Comparison of ENCODE assay signal across 30 cellular contexts in genomic region chr15:33048255-33048654, GRCh38.
DNase-seq lines count a peak whose midpoint lies in the region; ATAC-seq and TF ChIP-seq lines count a peak whose summit lies in the region.
"Had no signal": no experiment of that assay in that cellular context is flagged by ENCODE, and none has a peak within 500 bp of the region (broad histone marks: within the 10 kb centered on the region; RNA-seq: fewer than 3 reads in every experiment).

No MANE protein-coding gene starts in this region.

- POLR2A ChIA-PET in PC-9 (lab: Charles Lee; ENCODE audit: unreplicated experiment), result no interaction called here

- no peaks in the 10 kb centered on the region for H4K20me1 ChIP-seq in PC-9 (ENCODE audit: insufficient read depth)

- no peak for ATAC-seq in HG03460 (IDR thresholded peaks at IDR 0.05; ENCODE audit: unreplicated experiment)
- no peak for ATAC-seq in GM18907 (IDR thresholded peaks at IDR 0.05; ENCODE audit: unreplicated experiment)
- ATAC-seq: left lobe of liver; stimulated activated memory B cell treated with anti-CD40 and anti-IgM and Interleukin-4, amounts not matched to agents 10 μg/mL and 1 μg/mL and 100 μg/mL, for 72 hours had no signal

- no peaks in the 10 kb centered on the region for H3F3A ChIP-seq in PC-9 (ENCODE audit: insufficient read depth, low read depth)

- no peaks in the 10 kb centered on the region; the same call in 1 of the 2 replicates for H3K79me2 ChIP-seq in PC-9 (ENCODE audit: low read depth)
- H3K79me2 ChIP-seq: parathyroid adenoma had no signal

- H3K4me1 ChIP-seq in PC-9 (replicated peaks; ENCODE audit: insufficient read depth), result no peaks in the 10 kb centered on the region
- H3K4me1 ChIP-seq: ascending aorta, colonic mucosa, parathyroid adenoma, transverse colon had no signal

- no peak for TF ChIP-seq POLR2A in NB4 (IDR thresholded peaks at IDR 0.05; ENCODE audit: extremely low read depth, insufficient read length)
- no peak for TF ChIP-seq POLR2A in erythroblast (IDR thresholded peaks at IDR 0.05; ENCODE audit: low read length)

- intact Hi-C loops in PC-9 (cut with micrococcal nuclease; ENCODE audit: unreplicated experiment), result no loop called here

- no TSS peak for BruUV-seq in PC-9 (replicated peaks; lab: Mats Ljungman, UMichigan)

- H3K27ac ChIP-seq in PC-9, result no peak overlapping the region
- H3K27ac ChIP-seq: ascending aorta; BLaER1 treated with 17β-estradiol and CSF1 and Interleukin-3, amounts not matched to agents 10 nM and 100 nM; cardiac muscle cell; colonic mucosa; parathyroid adenoma; SK-N-MC; skin epidermis; transverse colon had no signal

- no peak for TF ChIP-seq CTCF in NB4 (IDR thresholded peaks at IDR 0.05; ENCODE audit: low read depth, low read length)
- TF ChIP-seq CTCF in PC-9 (conservative IDR thresholded peaks at IDR 0.05), result no peak

- DNase-seq in A172 (ENCODE audit: low spot score) (peak; percentile 13), CMK (ENCODE audit: low read depth) (peak; percentile 5), NB4 (ENCODE audit: low read depth) (peak; percentile 1), erythroblast (lab: John Stamatoyannopoulos, UW) (peak; percentile 3 to 15), PC-9 (no peak), COLO829 (ENCODE audit: low spot score) (no peak)
- DNase-seq: activated B cell treated with CpG ODN at 0.5 μM for 24 hours; activated CD4-positive, alpha-beta T cell treated with anti-CD3 and anti-CD28 coated beads, Interleukin-2, amount 10 ng/mL, durations not matched to agents 7 days and 5 days; activated effector memory CD4-positive, alpha-beta T cell treated with anti-CD3 and anti-CD28 coated beads, Interleukin-2, amount 50 U/mL, for 16 hours; activated naive CD8-positive, alpha-beta T cell treated with anti-CD3 and anti-CD28 coated beads, Interleukin-2, amount 10 ng/mL, durations not matched to agents 7 days and 5 days; activated T-cell treated with anti-CD3 and anti-CD28 coated beads, Interleukin-2, amount 50 U/mL, for 24 hours; colonic mucosa; effector CD4-positive, alpha-beta T cell; H9; hippocampal formation; immature natural killer cell; NCI-H1105; NCI-H187 treated with DMSO at 0.1 percent for 48 hours; NCI-H345; transverse colon had no signal

- H3K27me3 ChIP-seq in PC-9 (ENCODE audit: insufficient read depth, low read depth), result no peaks in the 10 kb centered on the region
- H3K27me3 ChIP-seq: ascending aorta; BLaER1 treated with 17β-estradiol and CSF1 and Interleukin-3, amounts not matched to agents 10 nM and 100 nM; cardiac muscle cell; colonic mucosa; transverse colon had no signal

- no peaks in the 10 kb centered on the region for H3K36me3 ChIP-seq in PC-9 (ENCODE audit: low read depth)
- H3K36me3 ChIP-seq: ascending aorta, cardiac muscle cell, colonic mucosa, transverse colon had no signal

- peaks cover 6% of the 10 kb centered on the region; the same call in 1 of the 2 replicates for H3K9me3 ChIP-seq in PC-9 (ENCODE audit: insufficient read depth, low read depth)
- H3K9me3 ChIP-seq: ascending aorta, colonic mucosa, transverse colon had no signal

- no peak overlapping the region for H2AFZ ChIP-seq in PC-9
- H2AFZ ChIP-seq: parathyroid adenoma had no signal

- H3K4me3 ChIP-seq in NB4 (ENCODE audit: low read depth, low read length), result no peak overlapping the region
- H3K4me3 ChIP-seq in PC-9, result no peak overlapping the region
- H3K4me3 ChIP-seq: ascending aorta; BLaER1 treated with 17β-estradiol and CSF1 and Interleukin-3, amounts not matched to agents 10 nM and 100 nM; cardiac muscle cell; colonic mucosa; SK-N-MC; skin epidermis; transverse colon had no signal

- CTCF ChIA-PET in PC-9 (lab: Charles Lee), result no interaction called here

- no peaks in the 10 kb centered on the region for H3K9me2 ChIP-seq in PC-9 (ENCODE audit: insufficient read depth)

- no peak overlapping the region for H3K4me2 ChIP-seq in PC-9
- H3K4me2 ChIP-seq: BLaER1 treated with 17β-estradiol and CSF1 and Interleukin-3, amounts not matched to agents 10 nM and 100 nM had no signal

Comparison
In these comparisons a context has a peak if more than half of its experiments do, and no peak if none do; other contexts are left out.
1. DNase-seq: peak in A172 (single experiment), CMK (single experiment), NB4 (single experiment) and erythroblast (2 of 2); none in PC-9 (0 of 2) and COLO829 (single experiment).